14 cellular contexts compared by ENCODE assay signal in the genomic region with DNA sequence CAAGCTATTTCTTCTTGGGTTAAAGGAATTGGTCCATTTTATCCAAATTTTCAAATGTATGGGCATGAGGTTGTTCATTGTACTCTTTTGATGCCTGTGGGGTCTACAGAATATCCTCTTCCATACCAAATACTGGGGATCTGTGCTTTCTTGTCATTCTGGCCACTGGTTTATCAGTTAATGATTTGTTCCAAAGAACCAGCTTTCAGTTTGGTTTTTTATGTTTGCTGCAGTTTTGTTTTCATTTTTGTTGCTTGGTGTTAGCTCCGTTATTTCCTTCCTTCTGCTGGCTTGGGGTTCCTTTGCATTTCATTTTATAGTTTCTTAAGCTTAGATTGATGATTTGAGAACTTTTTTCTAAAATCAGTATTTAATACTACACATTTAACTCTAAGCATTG. TPM values are rescaled to one million over a fixed set of nuclear protein-coding genes. Genes with fewer than 3 reads are reported as not detected.
DNase-seq lines count a peak whose midpoint lies in the region; ATAC-seq and TF ChIP-seq lines count a peak whose summit lies in the region.
"Had no signal": no experiment of that assay in that cellular context is flagged by ENCODE, and none has a peak within 500 bp of the region (broad histone marks: within the 10 kb centered on the region; RNA-seq: fewer than 3 reads in every experiment).

No MANE protein-coding gene starts in this region.

- H3K4me2 ChIP-seq in osteoblast (ENCODE audit: insufficient read depth, low read length), result no peak overlapping the region
- H3K4me2 ChIP-seq: KMS-11 had no signal

- CTCF ChIA-PET in activated CD8-positive, alpha-beta memory T cell treated with anti-CD3 and anti-CD28 coated beads, Interleukin-2, amount 10 ng/mL, durations not matched to agents 7 days and 5 days (lab: Charles Lee), result no interaction called here

- peaks cover 4% of the 10 kb centered on the region for H4K20me1 ChIP-seq in osteoblast (ENCODE audit: insufficient read depth, low read length)

- no peaks in the 10 kb centered on the region for H3K4me1 ChIP-seq in osteoblast (ENCODE audit: insufficient read depth, low read length)

- H3K4me3 Mint-ChIP-seq in activated CD8-positive, alpha-beta memory T cell treated with anti-CD3 and anti-CD28 coated beads, Interleukin-2, amount 10 ng/mL, durations not matched to agents 7 days and 5 days, result no peak overlapping the region
- H3K4me3 Mint-ChIP-seq in activated T-helper 2 cell treated with anti-CD3 and anti-CD28 coated beads, Interferon-gamma antibody, Interleukin-2, Interleukin-4, amounts not matched to agents 10 μg/mL and 5 μg/mL and 100 μg/mL, durations not matched to agents 14 hours and 24 hours and 36 hours (ENCODE audit: low read depth), result no peak overlapping the region
- H3K4me3 Mint-ChIP-seq: HFFc6 had no signal

- no peak for TF ChIP-seq CTCF in osteoblast (IDR thresholded peaks at IDR 0.05; ENCODE audit: extremely low read depth, low read depth, low read length)

- no peaks in the 10 kb centered on the region for H3K27me3 ChIP-seq in osteoblast (ENCODE audit: insufficient read depth, low read length)

- H3K27ac Mint-ChIP-seq in activated CD8-positive, alpha-beta memory T cell treated with anti-CD3 and anti-CD28 coated beads, Interleukin-2, amount 10 ng/mL, durations not matched to agents 7 days and 5 days, result peak overlapping the region; percentile 38
- peak overlapping the region; percentile 90 for H3K27ac Mint-ChIP-seq in activated T-helper 2 cell treated with anti-CD3 and anti-CD28 coated beads, Interferon-gamma antibody, Interleukin-2, Interleukin-4, amounts not matched to agents 10 μg/mL and 5 μg/mL and 100 μg/mL, durations not matched to agents 14 hours and 24 hours and 36 hours
- H3K27ac Mint-ChIP-seq: HFFc6 had no signal

- no peak for ATAC-seq in activated CD8-positive, alpha-beta memory T cell treated with anti-CD3 and anti-CD28 coated beads, Interleukin-2, amount 10 ng/mL, durations not matched to agents 7 days and 5 days
- ATAC-seq in GM21423 (IDR thresholded peaks at IDR 0.05; ENCODE audit: unreplicated experiment) (peak; percentile 51), GM18498 (IDR thresholded peaks at IDR 0.05; ENCODE audit: unreplicated experiment) (no peak), HG02678 (IDR thresholded peaks at IDR 0.05; ENCODE audit: unreplicated experiment) (no peak)
- ATAC-seq: HepG2 had no signal

- H3K9me3 Mint-ChIP-seq in activated CD8-positive, alpha-beta memory T cell treated with anti-CD3 and anti-CD28 coated beads, Interleukin-2, amount 10 ng/mL, durations not matched to agents 7 days and 5 days (ENCODE audit: low read depth), result peaks cover 3% of the 10 kb centered on the region
- H3K9me3 Mint-ChIP-seq in activated T-helper 2 cell treated with anti-CD3 and anti-CD28 coated beads, Interferon-gamma antibody, Interleukin-2, Interleukin-4, amounts not matched to agents 10 μg/mL and 5 μg/mL and 100 μg/mL, durations not matched to agents 14 hours and 24 hours and 36 hours, result peaks cover 15% of the 10 kb centered on the region

- H3K4me3 ChIP-seq in osteoblast (ENCODE audit: insufficient read depth, low read length), result no peak overlapping the region

- H3K36me3 ChIP-seq in osteoblast (ENCODE audit: insufficient read depth, low read length), result peaks cover 9% of the 10 kb centered on the region

- intact Hi-C loops in activated T-helper 2 cell treated with anti-CD3 and anti-CD28 coated beads, Interferon-gamma antibody, Interleukin-2, Interleukin-4, amounts not matched to agents 10 μg/mL and 5 μg/mL and 100 μg/mL, durations not matched to agents 14 hours and 24 hours and 36 hours (cut with micrococcal nuclease), result loop anchor here (1.0 to 5.0 kb wide), 4 partner anchors 16 to 384 kb away; partner anchors contain the start of gene HSBP1L1

- H3K27me3 Mint-ChIP-seq in activated CD8-positive, alpha-beta memory T cell treated with anti-CD3 and anti-CD28 coated beads, Interleukin-2, amount 10 ng/mL, durations not matched to agents 7 days and 5 days, result no peaks in the 10 kb centered on the region
- no peaks in the 10 kb centered on the region for H3K27me3 Mint-ChIP-seq in activated T-helper 2 cell treated with anti-CD3 and anti-CD28 coated beads, Interferon-gamma antibody, Interleukin-2, Interleukin-4, amounts not matched to agents 10 μg/mL and 5 μg/mL and 100 μg/mL, durations not matched to agents 14 hours and 24 hours and 36 hours (ENCODE audit: low read depth)

- peaks cover 5% of the 10 kb centered on the region for H3K79me2 ChIP-seq in osteoblast (ENCODE audit: insufficient read depth, low read length)

- peaks cover 31% of the 10 kb centered on the region for H3K36me3 Mint-ChIP-seq in activated CD8-positive, alpha-beta memory T cell treated with anti-CD3 and anti-CD28 coated beads, Interleukin-2, amount 10 ng/mL, durations not matched to agents 7 days and 5 days
- peaks cover 60% of the 10 kb centered on the region for H3K36me3 Mint-ChIP-seq in activated T-helper 2 cell treated with anti-CD3 and anti-CD28 coated beads, Interferon-gamma antibody, Interleukin-2, Interleukin-4, amounts not matched to agents 10 μg/mL and 5 μg/mL and 100 μg/mL, durations not matched to agents 14 hours and 24 hours and 36 hours (ENCODE audit: low read depth)

- H3K4me1 Mint-ChIP-seq in activated CD8-positive, alpha-beta memory T cell treated with anti-CD3 and anti-CD28 coated beads, Interleukin-2, amount 10 ng/mL, durations not matched to agents 7 days and 5 days, result peaks cover 15% of the 10 kb centered on the region
- peaks cover 23% of the 10 kb centered on the region for H3K4me1 Mint-ChIP-seq in activated T-helper 2 cell treated with anti-CD3 and anti-CD28 coated beads, Interferon-gamma antibody, Interleukin-2, Interleukin-4, amounts not matched to agents 10 μg/mL and 5 μg/mL and 100 μg/mL, durations not matched to agents 14 hours and 24 hours and 36 hours (ENCODE audit: low read depth)

- no peak overlapping the region for H3K27ac ChIP-seq in osteoblast (ENCODE audit: low read depth, low read length)
- H3K27ac ChIP-seq: KMS-11 had no signal

- no peak for DNase-seq in activated CD8-positive, alpha-beta memory T cell treated with anti-CD3 and anti-CD28 coated beads, Interleukin-2, amount 10 ng/mL, durations not matched to agents 7 days and 5 days
- no peak for DNase-seq in activated CD8-positive, alpha-beta memory T cell treated with anti-CD3 and anti-CD28 coated beads for 24 hours
- DNase-seq in activated T-helper 2 cell treated with anti-CD3 and anti-CD28 coated beads, Interferon-gamma antibody, Interleukin-2, Interleukin-4, amounts not matched to agents 10 μg/mL and 5 μg/mL and 100 μg/mL, durations not matched to agents 14 hours and 24 hours and 36 hours (ENCODE audit: low spot score), result no peak
- DNase-seq in osteoblast (ENCODE audit: insufficient read length, low spot score, missing footprints) (peak; percentile 51), medulla oblongata (ENCODE audit: extremely low spot score) (no peak)
- DNase-seq: HFFc6, NCI-H1092, NCI-H2107, NCI-H69 had no signal

- no peak overlapping the region for H2AFZ ChIP-seq in osteoblast (ENCODE audit: low read length)

- H3K9me3 ChIP-seq in osteoblast (ENCODE audit: low read depth, low read length), result no peaks in the 10 kb centered on the region

RNA-seq across cellular contexts. Expression of gene SLC66A2, which starts 45.5 kb away (rescaled TPM):
- total RNA-seq in activated CD8-positive, alpha-beta memory T cell treated with anti-CD3 and anti-CD28 coated beads, Interleukin-2, amount 10 ng/mL, durations not matched to agents 7 days and 5 days, result 10 to 100 TPM; 23.4 TPM
- 48.1 and 49.5 TPM in 2 replicates for total RNA-seq in activated T-helper 2 cell treated with anti-CD3 and anti-CD28 coated beads, Interferon-gamma antibody, Interleukin-2, Interleukin-4, amounts not matched to agents 10 μg/mL and 5 μg/mL and 100 μg/mL, durations not matched to agents 14 hours and 24 hours and 36 hours
- 31.8 and 35.8 TPM in 2 replicates for total RNA-seq in osteoblast

RNA-seq across cellular contexts. Expression of gene HSBP1L1, which starts 58.5 kb away (rescaled TPM):
- 1 to 10 TPM; 1.1 to 5.0 TPM for total RNA-seq in activated CD8-positive, alpha-beta memory T cell treated with anti-CD3 and anti-CD28 coated beads, Interleukin-2, amount 10 ng/mL, durations not matched to agents 7 days and 5 days
- 12.0 and 15.5 TPM in 2 replicates for total RNA-seq in activated T-helper 2 cell treated with anti-CD3 and anti-CD28 coated beads, Interferon-gamma antibody, Interleukin-2, Interleukin-4, amounts not matched to agents 10 μg/mL and 5 μg/mL and 100 μg/mL, durations not matched to agents 14 hours and 24 hours and 36 hours
- 9.4 and 11.2 TPM in 2 replicates for total RNA-seq in osteoblast
